Comparison of ENCODE assay signal across 22 cellular contexts in genomic region chr12:65761301-65761700, GRCh38.
"Had no signal": no experiment of that assay in that cellular context is flagged by ENCODE, and none has a peak within 500 bp of the region (broad histone marks: within the 10 kb centered on the region; RNA-seq: fewer than 3 reads in every experiment).

No MANE protein-coding gene starts in this region.

- H3K9me3 Mint-ChIP-seq: activated T-cell treated with anti-CD3 and anti-CD28 coated beads, Interleukin-2, amount 50 U/mL, for 72 hours; natural killer cell treated with Interleukin-12 subunit alpha and Interleukin-12 subunit beta and Interleukin-15 and Interleukin-18, amount 100 ng/mL, for 72 hours; stimulated activated naive CD8-positive, alpha-beta T cell treated with anti-CD3 and anti-CD28 coated beads, Interleukin-15, Interleukin-2, amounts not matched to agents 100 ng/mL and 50 ng/mL, for 24 hours had no signal

- H3K27me3 ChIP-seq: breast epithelium, gastrocnemius medialis, right lobe of liver had no signal

- H3K27ac ChIP-seq: breast epithelium, gastrocnemius medialis, left ventricle myocardium inferior, right lobe of liver, thoracic aorta had no signal

- H3K36me3 ChIP-seq: breast epithelium, gastrocnemius medialis, left ventricle myocardium inferior, right lobe of liver, thoracic aorta had no signal

- H3K4me3 Mint-ChIP-seq: activated T-cell treated with anti-CD3 and anti-CD28 coated beads, Interleukin-2, amount 50 U/mL, for 72 hours; natural killer cell treated with Interleukin-12 subunit alpha and Interleukin-12 subunit beta and Interleukin-15 and Interleukin-18, amount 100 ng/mL, for 72 hours; stimulated activated naive CD8-positive, alpha-beta T cell treated with anti-CD3 and anti-CD28 coated beads, Interleukin-15, Interleukin-2, amounts not matched to agents 100 ng/mL and 50 ng/mL, for 24 hours had no signal

- ATAC-seq: activated naive CD4-positive, alpha-beta T cell treated with anti-CD3 and anti-CD28 coated beads, Interleukin-2, amount 50 U/mL, for 72 hours; activated T-cell treated with anti-CD3 and anti-CD28 coated beads, Interleukin-2, amount 50 U/mL, for 72 hours; gastrocnemius medialis; mucosa of descending colon; natural killer cell treated with Interleukin-12 subunit alpha and Interleukin-12 subunit beta and Interleukin-15 and Interleukin-18, amount 100 ng/mL, for 72 hours; right lobe of liver had no signal

- DNase-seq: activated CD4-positive, alpha-beta T cell treated with anti-CD3 and anti-CD28 coated beads for 4 hours; activated CD4-positive, alpha-beta T cell treated with anti-CD3 and anti-CD28 coated beads, Interleukin-2, amount 50 U/mL, for 4 hours; activated naive CD4-positive, alpha-beta T cell; activated T-cell treated with anti-CD3 and anti-CD28 coated beads for 4 hours; activated T-cell treated with anti-CD3 and anti-CD28 coated beads, Interleukin-2, amount 50 U/mL, for 72 hours; central memory CD4-positive, alpha-beta T cell; dermis blood vessel endothelial cell; effector CD4-positive, alpha-beta T cell; gastrocnemius medialis; glutamatergic neuron; left ventricle myocardium inferior; mucosa of descending colon; right lobe of liver; stimulated activated CD4-positive, alpha-beta T cell treated with anti-CD3 and anti-CD28 coated beads, Interleukin-12 subunit alpha, Interleukin-12 subunit beta, amount 100 ng/mL, for 4 hours; stimulated activated CD4-positive, alpha-beta T cell treated with anti-CD3 and anti-CD28 coated beads, Interleukin-4, amount 100 ng/mL, for 1 hour; trophoblast cell had no signal

- H3K27ac Mint-ChIP-seq: activated naive CD4-positive, alpha-beta T cell treated with anti-CD3 and anti-CD28 coated beads, Interleukin-2, amount 50 U/mL, for 72 hours; activated T-cell treated with anti-CD3 and anti-CD28 coated beads, Interleukin-2, amount 50 U/mL, for 72 hours; natural killer cell treated with Interleukin-12 subunit alpha and Interleukin-12 subunit beta and Interleukin-15 and Interleukin-18, amount 100 ng/mL, for 72 hours; stimulated activated naive CD8-positive, alpha-beta T cell treated with anti-CD3 and anti-CD28 coated beads, Interleukin-15, Interleukin-2, amounts not matched to agents 100 ng/mL and 50 ng/mL, for 24 hours had no signal

- H3K36me3 Mint-ChIP-seq: activated naive CD4-positive, alpha-beta T cell treated with anti-CD3 and anti-CD28 coated beads, Interleukin-2, amount 50 U/mL, for 72 hours; natural killer cell treated with Interleukin-12 subunit alpha and Interleukin-12 subunit beta and Interleukin-15 and Interleukin-18, amount 100 ng/mL, for 72 hours had no signal

- H3K4me3 ChIP-seq: breast epithelium, gastrocnemius medialis, left ventricle myocardium inferior, lung, mucosa of descending colon, right lobe of liver, thoracic aorta had no signal

- H3K9me3 ChIP-seq: breast epithelium, gastrocnemius medialis, left ventricle myocardium inferior, mucosa of descending colon, right lobe of liver, thoracic aorta had no signal

- H3K4me1 ChIP-seq: breast epithelium, gastrocnemius medialis, left ventricle myocardium inferior, right lobe of liver had no signal
